Comparison of ENCODE assay signal across 10 cellular contexts in genomic region chr12:64883264-64884163, GRCh38. TPM values are rescaled to one million over a fixed set of nuclear protein-coding genes. Genes with fewer than 3 reads are reported as not detected.
DNase-seq lines count a peak whose midpoint lies in the region; ATAC-seq, FAIRE-seq and TF ChIP-seq lines count a peak whose summit lies in the region.
"Had no signal": no experiment of that assay in that cellular context is flagged by ENCODE, and none has a peak within 500 bp of the region (broad histone marks: within the 10 kb centered on the region; RNA-seq: fewer than 3 reads in every experiment).

No MANE protein-coding gene starts in this region.

- peak; percentile 16 for FAIRE-seq in GM12891 (lab: Jason Lieb, UNC)

- in situ Hi-C loops in Panc1 (cut with HindIII; ENCODE audit: low pct_unique_long_range_greater_than_20kb, low sequenced_read_pairs) = no loop called here

- H3K23ac ChIP-seq in H9 (ENCODE audit: insufficient read length, low read depth, low read length) (no peak overlapping the region), mesendoderm (ENCODE audit: low read length) (no peak overlapping the region)

- peak; percentile 68; the same call in 1 of the 2 replicates for ATAC-seq in Panc1
- ATAC-seq: body of pancreas had no signal

- H3K18ac ChIP-seq in H9 (ENCODE audit: insufficient read length, low read depth, low read length) (no peak overlapping the region), mesendoderm (ENCODE audit: low read length) (no peak overlapping the region)

- H3K27ac Mint-ChIP-seq in H9 = no peak overlapping the region

- no peak overlapping the region for H3K4me3 Mint-ChIP-seq in H9

- WGBS in H9 (ENCODE audit: extremely low coverage, insufficient read length, low lambda C conversion rate) = no CpG with 5 or more reads among the region's 17 CpGs
- WGBS in mesendoderm (ENCODE audit: extremely low coverage, insufficient coverage, low lambda C conversion rate) = no CpG with 5 or more reads among the region's 17 CpGs

- H3K4me1 ChIP-seq in H9 (ENCODE audit: insufficient read depth, low read length) = no peaks in the 10 kb centered on the region
- H3K4me1 ChIP-seq in Panc1 (ENCODE audit: control insufficient read depth, insufficient read depth, low read length) = no peaks in the 10 kb centered on the region
- no peaks in the 10 kb centered on the region for H3K4me1 ChIP-seq in mesendoderm (ENCODE audit: control insufficient read depth, low read depth, low read length)
- H3K4me1 ChIP-seq: body of pancreas had no signal

- CTCF ChIA-PET in Panc1 (lab: Charles Lee) = no interaction called here

- H3K79me1 ChIP-seq in H9 (ENCODE audit: insufficient read depth, low read depth, low read length, poor library complexity, severe bottlenecking) (no peaks in the 10 kb centered on the region), mesendoderm (ENCODE audit: low read length) (no peaks in the 10 kb centered on the region)

- H3K27me3 ChIP-seq in H9 (ENCODE audit: insufficient read depth, low read length) (no peaks in the 10 kb centered on the region), Panc1 (ENCODE audit: control insufficient read depth, insufficient read depth, low read length) (0 out of 2 replicates have a peak, but pooled peaks cover 2% of the 10 kb centered on the region), mesendoderm (ENCODE audit: insufficient read depth, low read length, poor library complexity) (no peaks in the 10 kb centered on the region)
- H3K27me3 ChIP-seq: body of pancreas had no signal

- no peaks in the 10 kb centered on the region for H3K36me3 ChIP-seq in Panc1 (ENCODE audit: control insufficient read depth, insufficient read depth, low read length)
- H3K36me3 ChIP-seq in mesendoderm (ENCODE audit: control insufficient read depth, insufficient read depth, low read length) = no peaks in the 10 kb centered on the region

- H3K4me2 ChIP-seq in H9 (ENCODE audit: insufficient read depth, insufficient read length, low read length) (no peak overlapping the region), mesendoderm (ENCODE audit: low read length) (no peak overlapping the region)

- DNase-seq in GM12891 (ENCODE audit: insufficient read length, low spot score) (no peak), H9 (peak; percentile 43), Panc1 (ENCODE audit: low read depth, low spot score) (no peak), mesendoderm (peak; percentile 49), SKM-1 treated with dmso at 0.1 percent for 144 hours (lab: John Stamatoyannopoulos, UW; ENCODE audit: unreplicated experiment) (no peak), NCI-H2029 treated with DMSO at 0.1 percent for 48 hours (lab: John Stamatoyannopoulos, UW) (no peak)
- DNase-seq in stimulated activated naive CD4-positive, alpha-beta T cell (lab: John Stamatoyannopoulos, UW) = no peak
- DNase-seq: body of pancreas, DMS153, T-helper 9 cell had no signal

- no peaks in the 10 kb centered on the region for H4K20me1 ChIP-seq in H9 (ENCODE audit: control insufficient read depth, insufficient read depth, insufficient read length)

- TF ChIP-seq POLR2A in GM12891 (IDR thresholded peaks at IDR 0.05; ENCODE audit: low read depth, low read length) = no peak

- no peaks in the 10 kb centered on the region for H3K23me2 ChIP-seq in H9 (ENCODE audit: insufficient read length, low read depth, low read length, poor library complexity, severe bottlenecking)

- no peak overlapping the region for H2AK5ac ChIP-seq in H9 (ENCODE audit: insufficient read length, low read length)
- no peak overlapping the region for H2AK5ac ChIP-seq in mesendoderm (ENCODE audit: low read length)

- BruUV-seq in Panc1 (replicated peaks; lab: Mats Ljungman, UMichigan) = no TSS peak

- no peak overlapping the region for H4K8ac ChIP-seq in H9 (replicated peaks; ENCODE audit: insufficient read length, low read depth, low read length)
- H4K8ac ChIP-seq in mesendoderm (ENCODE audit: low read depth, low read length) = no peak overlapping the region

- H3T11ph ChIP-seq in H9 (ENCODE audit: low read length) = no peak overlapping the region

- H3K4ac ChIP-seq in H9 (ENCODE audit: low read depth, low read length) = no peak overlapping the region
- no peak overlapping the region for H3K4ac ChIP-seq in mesendoderm (ENCODE audit: low read depth, low read length)

- H3K4me3 ChIP-seq in Panc1 (ENCODE audit: low read depth in 2 of 2, low read length in 2 of 2) (no peak overlapping the region), mesendoderm (ENCODE audit: low read length) (no peak overlapping the region)
- H3K4me3 ChIP-seq: body of pancreas had no signal

- no peak overlapping the region for H2BK20ac ChIP-seq in H9 (ENCODE audit: low read depth, low read length, poor library complexity, severe bottlenecking)

- no peaks in the 10 kb centered on the region for H3K9me3 ChIP-seq in H9 (ENCODE audit: control insufficient read depth, low read depth, low read length)
- no peaks in the 10 kb centered on the region for H3K9me3 ChIP-seq in Panc1 (ENCODE audit: control insufficient read depth, insufficient read depth, low read depth, low read length)
- H3K9me3 ChIP-seq: body of pancreas had no signal

- H3K9ac ChIP-seq in H9 (ENCODE audit: extremely low read depth, insufficient read length, low read length) (no peak overlapping the region), mesendoderm (ENCODE audit: low read length) (no peak overlapping the region)

- peaks cover 7 to 8% of the 10 kb centered on the region in 2 experiments for H3K4me1 Mint-ChIP-seq in H9

- H3K27me3 Mint-ChIP-seq in H9 (ENCODE audit: low read depth) = no peaks in the 10 kb centered on the region; the same call in 1 of the 2 replicates

- intact Hi-C loops in Panc1 (cut with micrococcal nuclease; ENCODE audit: unreplicated experiment) = no loop called here

- POLR2A ChIA-PET in Panc1 (lab: Charles Lee) = no interaction called here

- H3K79me2 ChIP-seq in H9 (ENCODE audit: insufficient read depth, low read length) = no peaks in the 10 kb centered on the region
- H3K79me2 ChIP-seq in mesendoderm (ENCODE audit: control insufficient read depth, insufficient read depth, low read length) = no peaks in the 10 kb centered on the region

- H4K5ac ChIP-seq in H9 (ENCODE audit: insufficient read length, low read depth, low read length) (no peak overlapping the region), mesendoderm (ENCODE audit: low read length) (no peak overlapping the region)

- no peaks in the 10 kb centered on the region for H3K36me3 Mint-ChIP-seq in H9 (ENCODE audit: insufficient read depth in 1 of 3, low read depth in 3 of 3)

- H3K27ac ChIP-seq in H9 (ENCODE audit: insufficient read length, low read depth, low read length) = no peak overlapping the region
- no peak overlapping the region for H3K27ac ChIP-seq in Panc1 (ENCODE audit: low read length)
- no peak overlapping the region for H3K27ac ChIP-seq in mesendoderm (ENCODE audit: low read depth, low read length)
- H3K27ac ChIP-seq: body of pancreas had no signal

- H2BK15ac ChIP-seq in H9 (ENCODE audit: low read depth, low read length) (no peak overlapping the region), mesendoderm (replicated peaks; ENCODE audit: low read depth) (no peak overlapping the region)

- H4K91ac ChIP-seq in H9 (ENCODE audit: insufficient read length, low read depth, low read length) = no peak overlapping the region

- H3K56ac ChIP-seq in H9 (ENCODE audit: insufficient read length, low read depth, low read length) = no peak overlapping the region
- no peak overlapping the region for H3K56ac ChIP-seq in mesendoderm (ENCODE audit: low read length)

- no peak overlapping the region for H2BK12ac ChIP-seq in H9 (ENCODE audit: insufficient read length, low read depth, low read length)

- H3K14ac ChIP-seq in H9 (ENCODE audit: insufficient read depth, low read length) = no peak overlapping the region

- H3K9me3 Mint-ChIP-seq in H9 = no peaks in the 10 kb centered on the region

- H2AFZ ChIP-seq in H9 (ENCODE audit: low read length) = no peak overlapping the region

- H2BK120ac ChIP-seq in H9 (ENCODE audit: low read depth, low read length, poor library complexity, severe bottlenecking) = no peak overlapping the region
- H2BK120ac ChIP-seq in mesendoderm (ENCODE audit: low read depth, low read length) = no peak overlapping the region

- peak; percentile 39; the same call in 2 of the 3 replicates for TF ChIP-seq CTCF in H9 (conservative IDR thresholded peaks at IDR 0.05)
- peak; percentile 31; the same call in 1 of the 2 replicates for TF ChIP-seq CTCF in Panc1 (IDR thresholded peaks at IDR 0.05)

- no peak overlapping the region for H2BK5ac ChIP-seq in H9 (ENCODE audit: insufficient read length, low read length)
- no peak overlapping the region for H2BK5ac ChIP-seq in mesendoderm (ENCODE audit: low read length)

TF ChIP-seq in GM12891, 5 proteins besides CTCF, POLR2A, EP300 and RAD21:
- TF ChIP-seq TAF1 (IDR thresholded peaks at IDR 0.05; ENCODE audit: low read depth, low read length) (no peak), PAX5 (IDR thresholded peaks at IDR 0.05; ENCODE audit: insufficient read depth, low read length, severe bottlenecking) (no peak), POU2F2 (IDR thresholded peaks at IDR 0.05; ENCODE audit: low read depth, low read length) (no peak), SPI1 (IDR thresholded peaks at IDR 0.05; ENCODE audit: low read depth, low read length) (no peak), POLR2AphosphoS5 (IDR thresholded peaks at IDR 0.05; ENCODE audit: low read depth, low read length) (no peak)

RNA-seq across cellular contexts. Expression of gene TBC1D30, which starts 59.1 kb away (rescaled TPM):
- polyA plus RNA-seq in GM12891 (2012; ENCODE audit: low read depth, missing spikeins) = 2.1 TPM
- total RNA-seq in H9 (2021) (1.6 and 2.2 TPM in 2 replicates), Panc1 (2021; ENCODE audit: unreplicated experiment) (8.9 TPM)
- polyA plus RNA-seq in Panc1 (2012; ENCODE audit: insufficient read length) = 3.3 TPM
- 1.3 TPM for polyA plus RNA-seq in mesendoderm (2013, experiment 1 of 2)
- 1.1 TPM for polyA plus RNA-seq in mesendoderm (2013, experiment 2 of 2)

Comparison
In these comparisons a context has a peak if more than half of its experiments do, and no peak if none do; other contexts are left out.
1. DNase-seq: peak in H9 (single experiment) and mesendoderm (single experiment); none in GM12891 (single experiment), Panc1 (single experiment), SKM-1 treated with dmso at 0.1 percent for 144 hours (single experiment), stimulated activated naive CD4-positive, alpha-beta T cell (0 of 6) and NCI-H2029 treated with DMSO at 0.1 percent for 48 hours (single experiment).